ENCODE assay signal across 8 cellular contexts in genomic region chr9:109469646-109470358, GRCh38. TPM values are rescaled to one million over a fixed set of nuclear protein-coding genes. Genes with fewer than 3 reads are reported as not detected.
DNase-seq lines count a peak whose midpoint lies in the region; ATAC-seq and TF ChIP-seq lines count a peak whose summit lies in the region.

No MANE protein-coding gene starts in this region.

- H3K27ac ChIP-seq in esophagus squamous epithelium (peak overlapping the region in 3 of 4 donors; percentile 54 to 72 (median 72)), substantia nigra (ENCODE audit: low read depth, low read length, poor library complexity, severe bottlenecking) (no peak overlapping the region)

- H3K27me3 Mint-ChIP-seq in nephron progenitor cell (ENCODE audit: low read depth, poor library complexity), result peaks cover 16% of the 10 kb centered on the region

- intact Hi-C loops in esophagus squamous epithelium (cut with DNase I), result no loop called here

- DNase-seq in DMS53 treated with DMSO at 0.1 percent for 48 hours (lab: John Stamatoyannopoulos, UW; ENCODE audit: unreplicated experiment) (peak; percentile 83), HT-29 (ENCODE audit: low spot score) (peak; percentile 87), NOMO-1 treated with dmso at 0.1 percent for 144 hours (lab: John Stamatoyannopoulos, UW; ENCODE audit: unreplicated experiment) (peak; percentile 24), activated T-cell treated with anti-CD3 and anti-CD28 coated beads for 1 hour (ENCODE audit: low read depth) (peak; percentile 26), esophagus squamous epithelium (lab: John Stamatoyannopoulos, UW) (no peak), nephron progenitor cell (peak; percentile 71), substantia nigra (lab: John Stamatoyannopoulos, UW) (peak in 43 of 49 donors; percentile 3 to 72 (median 48))

- H3K4me1 ChIP-seq in esophagus squamous epithelium, result peaks cover 9 to 63% (median 11%) of the 10 kb centered on the region in 3 donors

- H3K27me3 ChIP-seq in esophagus squamous epithelium, result no peaks in the 10 kb centered on the region

- no peak overlapping the region for H3K27ac Mint-ChIP-seq in nephron progenitor cell

- H3K4me1 Mint-ChIP-seq in nephron progenitor cell, result peaks cover 38% of the 10 kb centered on the region

- no peak overlapping the region for H3K4me3 ChIP-seq in esophagus squamous epithelium

- no peak overlapping the region for H3K4me3 Mint-ChIP-seq in nephron progenitor cell

- no peaks in the 10 kb centered on the region for H3K9me3 Mint-ChIP-seq in nephron progenitor cell

- TF ChIP-seq POLR2A in esophagus squamous epithelium (IDR thresholded peaks at IDR 0.05), result no peak

- peak; percentile 54 to 94 (median 86) for TF ChIP-seq CTCF in esophagus squamous epithelium (IDR thresholded peaks at IDR 0.05)
- peak; percentile 94 for TF ChIP-seq CTCF in nephron progenitor cell (IDR thresholded peaks at IDR 0.05)

- no peaks in the 10 kb centered on the region for H3K36me3 ChIP-seq in esophagus squamous epithelium

- H3K36me3 Mint-ChIP-seq in nephron progenitor cell (ENCODE audit: low read depth), result no peaks in the 10 kb centered on the region

- peak; percentile 95 for ATAC-seq in GM21423 (IDR thresholded peaks at IDR 0.05; ENCODE audit: unreplicated experiment)

- 38 to 41% methylated on average over 13 of the region's 13 CpGs for WGBS in esophagus squamous epithelium, 2 donors

- H3K9me3 ChIP-seq in esophagus squamous epithelium, result no peaks in the 10 kb centered on the region

RNA-seq across cellular contexts. Expression of gene PTPN3, which starts 28.3 kb away (rescaled TPM):
- total RNA-seq in HT-29 (2014; rRNA removed; shearing (Covaris generic)), result 9.8 and 11.3 TPM in 2 replicates
- total RNA-seq in esophagus squamous epithelium, result 10 to 100 TPM; 11.8 to 21.6 (median 14.1) TPM
